ENCODE assay signal across 18 cellular contexts in the genomic region with DNA sequence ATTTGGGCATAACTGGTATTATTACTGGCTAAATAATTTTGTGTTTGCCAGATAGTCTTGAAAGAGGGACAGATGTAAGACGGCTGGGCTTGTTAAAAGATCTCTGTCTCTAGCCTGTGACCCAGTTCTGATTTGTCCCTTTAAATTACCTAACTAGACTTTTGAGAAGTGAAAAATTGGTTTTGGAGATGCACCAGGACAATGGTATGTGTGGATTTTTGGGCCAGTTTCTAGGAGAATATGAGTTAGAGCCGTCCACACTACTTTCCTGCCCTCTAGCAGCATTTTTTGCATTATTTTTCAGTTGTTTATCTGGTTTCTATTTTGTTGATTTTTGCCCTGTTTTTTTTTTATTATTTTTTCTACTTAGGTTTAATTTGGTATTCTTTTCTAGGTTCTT. TPM values are rescaled to one million over a fixed set of nuclear protein-coding genes. Genes with fewer than 3 reads are reported as not detected.
A peak's percentile ranks its signal among the peaks of the same experiment; 100 is the strongest.
DNase-seq lines count a peak whose midpoint lies in the region; ATAC-seq and TF ChIP-seq lines count a peak whose summit lies in the region.
"Had no signal": no experiment of that assay in that cellular context is flagged by ENCODE, and none has a peak within 500 bp of the region (broad histone marks: within the 10 kb centered on the region; RNA-seq: fewer than 3 reads in every experiment).

No MANE protein-coding gene starts in this region.

- H3K27ac Mint-ChIP-seq in naive thymus-derived CD8-positive, alpha-beta T cell, result peak overlapping the region in 8 of 10 donors; percentile 22 to 92 (median 68)
- H3K27ac Mint-ChIP-seq in T-cell, result peak overlapping the region in 1 of 2 donors; percentile 9
- peak overlapping the region in 3 of 6 donors; percentile 41 to 65 (median 54) for H3K27ac Mint-ChIP-seq in immature natural killer cell

- no peak for TF ChIP-seq CTCF in AG10803 (conservative IDR thresholded peaks at IDR 0.05; ENCODE audit: low read length)
- TF ChIP-seq CTCF in adrenal gland (IDR thresholded peaks at IDR 0.05), result no peak

- H3K9me3 ChIP-seq in adrenal gland (replicated peaks in 1 of 3), result no peaks in the 10 kb centered on the region
- H3K9me3 ChIP-seq: uterus had no signal

- no peak for ATAC-seq in naive thymus-derived CD8-positive, alpha-beta T cell
- ATAC-seq in T-cell (replicated peaks in 1 of 4), result no peak

- DNase-seq in AG10803 (ENCODE audit: low read depth), result peak; percentile 51
- DNase-seq in GM04503 (ENCODE audit: low read depth), result peak; percentile 11
- no peak for DNase-seq in adrenal gland
- DNase-seq in naive thymus-derived CD8-positive, alpha-beta T cell, result no peak
- DNase-seq in T-cell, result no peak
- DNase-seq in immature natural killer cell, result no peak
- DNase-seq in A172 (ENCODE audit: low spot score), result no peak
- no peak for DNase-seq in DMS79 treated with DMSO at 0.1 percent for 48 hours (lab: John Stamatoyannopoulos, UW)
- DNase-seq: activated CD4-positive, alpha-beta T cell treated with anti-CD3 and anti-CD28 coated beads for 48 hours; activated CD8-positive, alpha-beta memory T cell treated with anti-CD3 and anti-CD28 coated beads, Interleukin-2, amount 50 U/mL, for 48 hours; AML-193; Calu3; GF-D8; left cardiac atrium; NCI-H1105 treated with DMSO at 0.1 percent for 48 hours; NCI-H2107; PC-9; uterus had no signal

- H3K36me3 ChIP-seq in adrenal gland (replicated peaks in 1 of 2), result no peaks in the 10 kb centered on the region
- H3K36me3 ChIP-seq: uterus had no signal

- H3K36me3 Mint-ChIP-seq in naive thymus-derived CD8-positive, alpha-beta T cell, result peaks cover 0 to 11% (median 7%) of the 10 kb centered on the region in 3 donors
- H3K36me3 Mint-ChIP-seq in T-cell (peaks cover 8% of the 10 kb centered on the region), immature natural killer cell (no peaks in the 10 kb centered on the region)

- peak overlapping the region in 6 of 10 donors; percentile 12 to 54 (median 29) for H3K4me3 Mint-ChIP-seq in naive thymus-derived CD8-positive, alpha-beta T cell
- H3K4me3 Mint-ChIP-seq in T-cell (no peak overlapping the region), immature natural killer cell (no peak overlapping the region)

- no peaks in the 10 kb centered on the region for H3K27me3 Mint-ChIP-seq in naive thymus-derived CD8-positive, alpha-beta T cell
- H3K27me3 Mint-ChIP-seq in T-cell, result no peaks in the 10 kb centered on the region
- H3K27me3 Mint-ChIP-seq in immature natural killer cell (ENCODE audit: low read depth in 3 of 3), result peaks cover 0 to 3% (median 0%) of the 10 kb centered on the region in 3 donors

- H3K4me3 ChIP-seq in AG10803 (ENCODE audit: low read length) (no peak overlapping the region), adrenal gland (no peak overlapping the region)
- H3K4me3 ChIP-seq: PC-9, uterus had no signal

- H3K4me1 ChIP-seq in adrenal gland (replicated peaks in 1 of 2), result peaks cover 23 to 51% of the 10 kb centered on the region in 2 donors

- intact Hi-C loops in adrenal gland (cut with DNase I), result no loop called here

- no peaks in the 10 kb centered on the region for H3K9me3 Mint-ChIP-seq in naive thymus-derived CD8-positive, alpha-beta T cell
- H3K9me3 Mint-ChIP-seq in T-cell (no peaks in the 10 kb centered on the region), immature natural killer cell (no peaks in the 10 kb centered on the region)

- peaks cover 41 to 95% (median 82%) of the 10 kb centered on the region in 4 donors for H3K4me1 Mint-ChIP-seq in naive thymus-derived CD8-positive, alpha-beta T cell
- H3K4me1 Mint-ChIP-seq in T-cell, result peaks cover 87 to 90% (median 90%) of the 10 kb centered on the region in 3 donors
- H3K4me1 Mint-ChIP-seq in immature natural killer cell, result peaks cover 89 to 100% of the 10 kb centered on the region in 2 donors

- WGBS in adrenal gland, 4 donors, result 24 to 29% (median 27%) methylated on average over 2 of the region's 2 CpGs

- H3K27ac ChIP-seq in adrenal gland, result peak overlapping the region in 3 of 5 donors; percentile 19 to 30 (median 22)
- H3K27ac ChIP-seq: PC-9 had no signal

- POLR2A ChIA-PET in naive thymus-derived CD8-positive, alpha-beta T cell (lab: Charles Lee), result interaction anchor here (1.0 kb wide), 1 partner anchor 34 kb away, joined by 3 read pairs; a partner anchor contains a TSS
- POLR2A ChIA-PET in T-cell (lab: Charles Lee), result interaction anchor here in 1 of 2 donors (0.6 kb wide), 1 partner anchor 11 kb away, joined by 4 read pairs; no protein-coding TSS in a partner anchor

- CTCF ChIA-PET in T-cell (lab: Charles Lee), result interaction anchor here (0.6 to 1.0 kb wide), 8 partner anchors 10 to 217 kb away, joined by 3 to 10 read pairs (median 4); no protein-coding TSS in a partner anchor

- no peak for TF ChIP-seq POLR2A in adrenal gland (IDR thresholded peaks at IDR 0.05)

- no peaks in the 10 kb centered on the region for H3K27me3 ChIP-seq in adrenal gland
- H3K27me3 ChIP-seq: uterus had no signal

RNA-seq across cellular contexts. Expression of a gene that starts 33.5 kb away (rescaled TPM):
- total RNA-seq in adrenal gland (10 to 100 TPM; 13.1 to 35.4 (median 22.2) TPM), T-cell (100 to 1,000 TPM in 1 of 5 donors, 10 to 100 TPM in 4; 82.3 to 102 (median 86.3) TPM)
- polyA plus RNA-seq in adrenal gland (1 to 10 TPM; 2.3 to 9.8 (median 3.2) TPM), immature natural killer cell (10 to 100 TPM; 33.2 to 80.4 (median 39.9) TPM)
- 100 to 1,000 TPM; 105 to 107 TPM for total RNA-seq in naive thymus-derived CD8-positive, alpha-beta T cell
- 10 to 100 TPM; 50.9 to 61.7 (median 52.4) TPM for polyA plus RNA-seq in naive thymus-derived CD8-positive, alpha-beta T cell
- 25.8 and 30.2 TPM in 2 replicates for total RNA-seq in A172 (2014; rRNA removed; shearing (Covaris generic))

Comparison
In these comparisons a context has a peak if more than half of its experiments do, and no peak if none do; other contexts are left out.
1. DNase-seq: peak in AG10803 (single experiment) and GM04503 (single experiment); none in adrenal gland (0 of 7), naive thymus-derived CD8-positive, alpha-beta T cell (0 of 10), T-cell (0 of 34), immature natural killer cell (0 of 3), A172 (single experiment) and DMS79 treated with DMSO at 0.1 percent for 48 hours (single experiment).
2. H3K4me3 Mint-ChIP-seq: peak in naive thymus-derived CD8-positive, alpha-beta T cell (6 of 10); none in T-cell (0 of 3) and immature natural killer cell (0 of 5).